ENCODE assay signal across 9 cellular contexts in the genomic region with DNA sequence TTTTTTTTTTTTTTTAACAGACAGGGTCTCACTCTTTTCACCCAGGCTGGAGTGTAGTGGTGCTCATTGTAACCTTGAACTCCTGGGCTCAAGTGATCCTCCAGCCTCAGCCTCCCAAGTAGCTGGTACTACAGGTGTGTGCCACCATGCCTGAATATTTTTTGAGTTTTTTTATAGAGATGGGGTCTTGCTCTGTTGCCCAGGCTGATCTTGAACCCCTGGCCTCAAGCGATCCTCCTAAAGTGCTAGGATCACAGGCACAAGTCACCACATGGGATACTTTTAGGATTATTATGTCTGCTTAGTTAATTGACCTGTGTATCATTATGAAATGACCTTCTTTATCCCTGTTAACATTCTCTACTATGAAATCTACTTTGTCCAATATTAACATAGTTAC.
"Had no signal": no experiment of that assay in that cellular context is flagged by ENCODE, and none has a peak within 500 bp of the region (broad histone marks: within the 10 kb centered on the region; RNA-seq: fewer than 3 reads in every experiment).

No MANE protein-coding gene starts in this region.

- H3K27ac ChIP-seq: ascending aorta, foreskin keratinocyte, transverse colon had no signal

- H3K9me3 Mint-ChIP-seq: activated naive CD8-positive, alpha-beta T cell treated with anti-CD3 and anti-CD28 coated beads, Interleukin-2, amount 50 U/mL, for 24 hours; immature natural killer cell; natural killer cell had no signal

- H3K27ac Mint-ChIP-seq: progenitor cell of endocrine pancreas had no signal

- H3K4me1 ChIP-seq: foreskin keratinocyte had no signal

- H3K9me3 ChIP-seq: ascending aorta, transverse colon had no signal

- H3K27me3 ChIP-seq: ascending aorta, transverse colon had no signal

- FAIRE-seq: bronchial epithelial cell, small intestine had no signal

- H3K27me3 Mint-ChIP-seq: activated naive CD8-positive, alpha-beta T cell treated with anti-CD3 and anti-CD28 coated beads, Interleukin-2, amount 50 U/mL, for 24 hours had no signal

- H3K4me3 Mint-ChIP-seq: activated naive CD8-positive, alpha-beta T cell treated with anti-CD3 and anti-CD28 coated beads, Interleukin-2, amount 50 U/mL, for 24 hours; immature natural killer cell; natural killer cell had no signal

- H3K36me3 ChIP-seq: ascending aorta, transverse colon had no signal

- H3K4me3 ChIP-seq: ascending aorta, transverse colon had no signal

- H3K36me3 Mint-ChIP-seq: immature natural killer cell, natural killer cell had no signal
